14 cellular contexts compared by ENCODE assay signal in the genomic region with DNA sequence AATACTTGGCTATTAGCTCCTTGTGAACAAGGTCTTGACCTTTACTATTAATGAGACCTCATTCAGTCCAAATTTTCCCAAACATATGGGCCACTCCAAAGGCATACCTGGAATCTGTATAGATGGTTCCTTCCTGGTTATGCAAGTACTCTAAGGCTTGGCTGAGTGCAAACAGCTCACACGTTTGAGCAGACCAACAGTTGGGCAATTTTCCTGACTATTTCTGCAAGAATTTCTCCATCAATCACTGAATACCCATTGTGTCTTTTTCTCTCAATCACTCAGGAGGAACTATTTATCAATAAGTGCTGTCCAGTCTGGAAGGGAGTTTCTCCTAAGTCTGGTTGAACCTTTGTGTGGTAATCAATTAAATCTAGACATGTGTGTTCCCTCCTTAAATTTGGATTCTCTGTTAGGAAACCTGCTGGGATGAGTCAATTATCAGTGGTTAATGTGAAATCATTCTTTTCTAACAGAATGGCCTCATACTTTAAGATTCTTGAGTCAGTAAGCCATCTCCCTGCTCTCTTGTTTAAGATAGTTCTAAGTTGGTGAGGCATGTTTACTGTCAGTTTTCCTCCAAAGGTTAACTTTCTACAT.
"Had no signal": no experiment of that assay in that cellular context is flagged by ENCODE, and none has a peak within 500 bp of the region (broad histone marks: within the 10 kb centered on the region; RNA-seq: fewer than 3 reads in every experiment).

No MANE protein-coding gene starts in this region.

- H3K27ac ChIP-seq: lower lobe of right lung, tibial artery had no signal

- DNase-seq: activated CD4-positive, alpha-beta T cell treated with anti-CD3 and anti-CD28 coated beads for 4 hours; activated CD8-positive, alpha-beta memory T cell treated with anti-CD3 and anti-CD28 coated beads, Interleukin-2, amount 50 U/mL, for 48 hours; activated CD8-positive, alpha-beta T cell treated with anti-CD3 and anti-CD28 coated beads, Interleukin-2, amount 10 ng/mL, durations not matched to agents 7 days and 5 days; activated naive CD4-positive, alpha-beta T cell treated with Interleukin-2 at 50 U/mL for 16 hours; activated naive CD8-positive, alpha-beta T cell treated with anti-CD3 and anti-CD28 coated beads, Interleukin-2, amount 50 U/mL, for 24 hours; central memory CD4-positive, alpha-beta T cell; cortex of kidney; effector CD8-positive, alpha-beta T cell; left cardiac atrium; lower lobe of right lung; naive thymus-derived CD4-positive, alpha-beta T cell; right cardiac atrium; small intestine; tibial artery had no signal

- H3K4me1 ChIP-seq: lower lobe of right lung, tibial artery had no signal

- H3K9me3 ChIP-seq: lower lobe of right lung had no signal

- ATAC-seq: activated CD8-positive, alpha-beta T cell treated with anti-CD3 and anti-CD28 coated beads, Interleukin-2, amount 10 ng/mL, durations not matched to agents 7 days and 5 days; activated naive CD8-positive, alpha-beta T cell treated with anti-CD3 and anti-CD28 coated beads, Interleukin-2, amount 50 U/mL, for 24 hours; left cardiac atrium; lower lobe of right lung; naive thymus-derived CD4-positive, alpha-beta T cell; right cardiac atrium had no signal

- H3K27me3 ChIP-seq: tibial artery had no signal

- H3K36me3 ChIP-seq: lower lobe of right lung, tibial artery had no signal

- H3K4me3 ChIP-seq: lower lobe of right lung, tibial artery had no signal
